1 cellular context compared by ENCODE assay signal in the genomic region with DNA sequence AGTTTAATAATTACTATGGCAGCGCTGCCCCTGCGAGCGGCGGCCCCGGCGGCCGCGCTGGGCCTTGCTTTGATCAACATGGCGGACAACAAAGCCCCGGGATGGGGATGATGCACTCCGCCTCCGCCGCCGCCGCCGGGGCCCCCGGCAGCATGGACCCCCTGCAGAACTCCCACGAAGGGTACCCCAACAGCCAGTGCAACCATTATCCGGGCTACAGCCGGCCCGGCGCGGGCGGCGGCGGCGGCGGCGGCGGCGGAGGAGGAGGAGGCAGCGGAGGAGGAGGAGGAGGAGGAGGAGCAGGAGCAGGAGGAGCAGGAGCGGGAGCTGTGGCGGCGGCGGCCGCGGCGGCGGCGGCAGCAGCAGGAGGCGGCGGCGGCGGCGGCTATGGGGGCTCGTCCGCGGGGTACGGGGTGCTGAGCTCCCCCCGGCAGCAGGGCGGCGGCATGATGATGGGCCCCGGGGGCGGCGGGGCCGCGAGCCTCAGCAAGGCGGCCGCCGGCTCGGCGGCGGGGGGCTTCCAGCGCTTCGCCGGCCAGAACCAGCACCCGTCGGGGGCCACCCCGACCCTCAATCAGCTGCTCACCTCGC.
TF ChIP-seq lines count a peak whose summit lies in the region.

No MANE protein-coding gene starts in this region.

TF ChIP-seq in HepG2, 621 proteins besides CTCF, POLR2A, EP300 and RAD21 (continued from another document and continues in another):
- TF ChIP-seq MEIS2 (CRISPR knock-in tag; IDR thresholded peaks at IDR 0.05), result 0 out of 2 replicates have a peak, but pooled peaks have one; percentile 38
- TF ChIP-seq, protein P1, sequence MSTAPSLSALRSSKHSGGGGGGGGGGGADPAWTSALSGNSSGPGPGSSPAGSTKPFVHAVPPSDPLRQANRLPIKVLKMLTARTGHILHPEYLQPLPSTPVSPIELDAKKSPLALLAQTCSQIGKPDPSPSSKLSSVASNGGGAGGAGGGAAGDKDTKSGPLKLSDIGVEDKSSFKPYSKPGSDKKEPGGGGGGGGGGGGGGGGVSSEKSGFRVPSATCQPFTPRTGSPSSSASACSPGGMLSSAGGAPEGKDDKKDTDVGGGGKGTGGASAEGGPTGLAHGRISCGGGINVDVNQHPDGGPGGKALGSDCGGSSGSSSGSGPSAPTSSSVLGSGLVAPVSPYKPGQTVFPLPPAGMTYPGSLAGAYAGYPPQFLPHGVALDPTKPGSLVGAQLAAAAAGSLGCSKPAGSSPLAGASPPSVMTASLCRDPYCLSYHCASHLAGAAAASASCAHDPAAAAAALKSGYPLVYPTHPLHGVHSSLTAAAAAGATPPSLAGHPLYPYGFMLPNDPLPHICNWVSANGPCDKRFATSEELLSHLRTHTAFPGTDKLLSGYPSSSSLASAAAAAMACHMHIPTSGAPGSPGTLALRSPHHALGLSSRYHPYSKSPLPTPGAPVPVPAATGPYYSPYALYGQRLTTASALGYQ (CRISPR knock-in tag; IDR thresholded peaks at IDR 0.05), result no peak
- no peak for TF ChIP-seq RARA (CRISPR knock-in tag; IDR thresholded peaks at IDR 0.05)
- peak; percentile 72 for TF ChIP-seq ZFY (CRISPR knock-in tag; IDR thresholded peaks at IDR 0.05)
- TF ChIP-seq ZNF441 (CRISPR knock-in tag; IDR thresholded peaks at IDR 0.05; ENCODE audit: borderline replicate concordance), result no peak
- TF ChIP-seq, protein P2, sequence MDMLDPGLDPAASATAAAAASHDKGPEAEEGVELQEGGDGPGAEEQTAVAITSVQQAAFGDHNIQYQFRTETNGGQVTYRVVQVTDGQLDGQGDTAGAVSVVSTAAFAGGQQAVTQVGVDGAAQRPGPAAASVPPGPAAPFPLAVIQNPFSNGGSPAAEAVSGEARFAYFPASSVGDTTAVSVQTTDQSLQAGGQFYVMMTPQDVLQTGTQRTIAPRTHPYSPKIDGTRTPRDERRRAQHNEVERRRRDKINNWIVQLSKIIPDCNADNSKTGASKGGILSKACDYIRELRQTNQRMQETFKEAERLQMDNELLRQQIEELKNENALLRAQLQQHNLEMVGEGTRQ (IDR thresholded peaks at IDR 0.05; ENCODE audit: low read depth, low read length), result no peak
- TF ChIP-seq, protein P2 (CRISPR knock-in tag; IDR thresholded peaks at IDR 0.05; ENCODE audit: borderline replicate concordance), result no peak
- TF ChIP-seq TGIF2 (CRISPR knock-in tag; IDR thresholded peaks at IDR 0.05), result no peak
- TF ChIP-seq, protein P3, sequence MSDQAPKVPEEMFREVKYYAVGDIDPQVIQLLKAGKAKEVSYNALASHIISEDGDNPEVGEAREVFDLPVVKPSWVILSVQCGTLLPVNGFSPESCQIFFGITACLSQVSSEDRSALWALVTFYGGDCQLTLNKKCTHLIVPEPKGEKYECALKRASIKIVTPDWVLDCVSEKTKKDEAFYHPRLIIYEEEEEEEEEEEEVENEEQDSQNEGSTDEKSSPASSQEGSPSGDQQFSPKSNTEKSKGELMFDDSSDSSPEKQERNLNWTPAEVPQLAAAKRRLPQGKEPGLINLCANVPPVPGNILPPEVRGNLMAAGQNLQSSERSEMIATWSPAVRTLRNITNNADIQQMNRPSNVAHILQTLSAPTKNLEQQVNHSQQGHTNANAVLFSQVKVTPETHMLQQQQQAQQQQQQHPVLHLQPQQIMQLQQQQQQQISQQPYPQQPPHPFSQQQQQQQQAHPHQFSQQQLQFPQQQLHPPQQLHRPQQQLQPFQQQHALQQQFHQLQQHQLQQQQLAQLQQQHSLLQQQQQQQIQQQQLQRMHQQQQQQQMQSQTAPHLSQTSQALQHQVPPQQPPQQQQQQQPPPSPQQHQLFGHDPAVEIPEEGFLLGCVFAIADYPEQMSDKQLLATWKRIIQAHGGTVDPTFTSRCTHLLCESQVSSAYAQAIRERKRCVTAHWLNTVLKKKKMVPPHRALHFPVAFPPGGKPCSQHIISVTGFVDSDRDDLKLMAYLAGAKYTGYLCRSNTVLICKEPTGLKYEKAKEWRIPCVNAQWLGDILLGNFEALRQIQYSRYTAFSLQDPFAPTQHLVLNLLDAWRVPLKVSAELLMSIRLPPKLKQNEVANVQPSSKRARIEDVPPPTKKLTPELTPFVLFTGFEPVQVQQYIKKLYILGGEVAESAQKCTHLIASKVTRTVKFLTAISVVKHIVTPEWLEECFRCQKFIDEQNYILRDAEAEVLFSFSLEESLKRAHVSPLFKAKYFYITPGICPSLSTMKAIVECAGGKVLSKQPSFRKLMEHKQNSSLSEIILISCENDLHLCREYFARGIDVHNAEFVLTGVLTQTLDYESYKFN (CRISPR knock-in tag; conservative IDR thresholded peaks at IDR 0.05), result no peak
- TF ChIP-seq, protein P4, sequence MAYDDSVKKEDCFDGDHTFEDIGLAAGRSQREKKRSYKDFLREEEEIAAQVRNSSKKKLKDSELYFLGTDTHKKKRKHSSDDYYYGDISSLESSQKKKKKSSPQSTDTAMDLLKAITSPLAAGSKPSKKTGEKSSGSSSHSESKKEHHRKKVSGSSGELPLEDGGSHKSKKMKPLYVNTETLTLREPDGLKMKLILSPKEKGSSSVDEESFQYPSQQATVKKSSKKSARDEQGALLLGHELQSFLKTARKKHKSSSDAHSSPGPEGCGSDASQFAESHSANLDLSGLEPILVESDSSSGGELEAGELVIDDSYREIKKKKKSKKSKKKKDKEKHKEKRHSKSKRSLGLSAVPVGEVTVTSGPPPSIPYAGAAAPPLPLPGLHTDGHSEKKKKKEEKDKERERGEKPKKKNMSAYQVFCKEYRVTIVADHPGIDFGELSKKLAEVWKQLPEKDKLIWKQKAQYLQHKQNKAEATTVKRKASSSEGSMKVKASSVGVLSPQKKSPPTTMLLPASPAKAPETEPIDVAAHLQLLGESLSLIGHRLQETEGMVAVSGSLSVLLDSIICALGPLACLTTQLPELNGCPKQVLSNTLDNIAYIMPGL (CRISPR knock-in tag; IDR thresholded peaks at IDR 0.05; ENCODE audit: borderline replicate concordance in 1 of 2, low read depth in 1 of 2), result 0 out of 4 replicates have a peak, but pooled peaks of 1 of the 2 experiments have one; percentile 14
- no peak for TF ChIP-seq FIP1L1 (IDR thresholded peaks at IDR 0.05; ENCODE audit: borderline replicate concordance, insufficient read depth, low read depth, low read length)
- peak; percentile 56; the same call in 1 of the 2 replicates for TF ChIP-seq ZNF563 (CRISPR knock-in tag; IDR thresholded peaks at IDR 0.05)
- TF ChIP-seq BRD4 (CRISPR knock-in tag; IDR thresholded peaks at IDR 0.05), result no peak
- 0 out of 2 replicates have a peak, but pooled peaks have one; percentile 6 for TF ChIP-seq ZNF430 (CRISPR knock-in tag; IDR thresholded peaks at IDR 0.05)
- TF ChIP-seq ZMYM3 (CRISPR knock-in tag; IDR thresholded peaks at IDR 0.05), result no peak
- no peak for TF ChIP-seq GATAD1 (CRISPR knock-in tag; IDR thresholded peaks at IDR 0.05)
- no peak for TF ChIP-seq SETDB1 (CRISPR knock-in tag; IDR thresholded peaks at IDR 0.05; ENCODE audit: borderline replicate concordance)
- TF ChIP-seq, protein P5, sequence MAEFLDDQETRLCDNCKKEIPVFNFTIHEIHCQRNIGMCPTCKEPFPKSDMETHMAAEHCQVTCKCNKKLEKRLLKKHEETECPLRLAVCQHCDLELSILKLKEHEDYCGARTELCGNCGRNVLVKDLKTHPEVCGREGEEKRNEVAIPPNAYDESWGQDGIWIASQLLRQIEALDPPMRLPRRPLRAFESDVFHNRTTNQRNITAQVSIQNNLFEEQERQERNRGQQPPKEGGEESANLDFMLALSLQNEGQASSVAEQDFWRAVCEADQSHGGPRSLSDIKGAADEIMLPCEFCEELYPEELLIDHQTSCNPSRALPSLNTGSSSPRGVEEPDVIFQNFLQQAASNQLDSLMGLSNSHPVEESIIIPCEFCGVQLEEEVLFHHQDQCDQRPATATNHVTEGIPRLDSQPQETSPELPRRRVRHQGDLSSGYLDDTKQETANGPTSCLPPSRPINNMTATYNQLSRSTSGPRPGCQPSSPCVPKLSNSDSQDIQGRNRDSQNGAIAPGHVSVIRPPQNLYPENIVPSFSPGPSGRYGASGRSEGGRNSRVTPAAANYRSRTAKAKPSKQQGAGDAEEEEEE (CRISPR knock-in tag; IDR thresholded peaks at IDR 0.05; ENCODE audit: borderline replicate concordance), result no peak
- TF ChIP-seq POLR2G (IDR thresholded peaks at IDR 0.05; ENCODE audit: low read depth, low read length), result 0 out of 2 replicates have a peak, but pooled peaks have one; percentile 1
- TF ChIP-seq, protein P6, sequence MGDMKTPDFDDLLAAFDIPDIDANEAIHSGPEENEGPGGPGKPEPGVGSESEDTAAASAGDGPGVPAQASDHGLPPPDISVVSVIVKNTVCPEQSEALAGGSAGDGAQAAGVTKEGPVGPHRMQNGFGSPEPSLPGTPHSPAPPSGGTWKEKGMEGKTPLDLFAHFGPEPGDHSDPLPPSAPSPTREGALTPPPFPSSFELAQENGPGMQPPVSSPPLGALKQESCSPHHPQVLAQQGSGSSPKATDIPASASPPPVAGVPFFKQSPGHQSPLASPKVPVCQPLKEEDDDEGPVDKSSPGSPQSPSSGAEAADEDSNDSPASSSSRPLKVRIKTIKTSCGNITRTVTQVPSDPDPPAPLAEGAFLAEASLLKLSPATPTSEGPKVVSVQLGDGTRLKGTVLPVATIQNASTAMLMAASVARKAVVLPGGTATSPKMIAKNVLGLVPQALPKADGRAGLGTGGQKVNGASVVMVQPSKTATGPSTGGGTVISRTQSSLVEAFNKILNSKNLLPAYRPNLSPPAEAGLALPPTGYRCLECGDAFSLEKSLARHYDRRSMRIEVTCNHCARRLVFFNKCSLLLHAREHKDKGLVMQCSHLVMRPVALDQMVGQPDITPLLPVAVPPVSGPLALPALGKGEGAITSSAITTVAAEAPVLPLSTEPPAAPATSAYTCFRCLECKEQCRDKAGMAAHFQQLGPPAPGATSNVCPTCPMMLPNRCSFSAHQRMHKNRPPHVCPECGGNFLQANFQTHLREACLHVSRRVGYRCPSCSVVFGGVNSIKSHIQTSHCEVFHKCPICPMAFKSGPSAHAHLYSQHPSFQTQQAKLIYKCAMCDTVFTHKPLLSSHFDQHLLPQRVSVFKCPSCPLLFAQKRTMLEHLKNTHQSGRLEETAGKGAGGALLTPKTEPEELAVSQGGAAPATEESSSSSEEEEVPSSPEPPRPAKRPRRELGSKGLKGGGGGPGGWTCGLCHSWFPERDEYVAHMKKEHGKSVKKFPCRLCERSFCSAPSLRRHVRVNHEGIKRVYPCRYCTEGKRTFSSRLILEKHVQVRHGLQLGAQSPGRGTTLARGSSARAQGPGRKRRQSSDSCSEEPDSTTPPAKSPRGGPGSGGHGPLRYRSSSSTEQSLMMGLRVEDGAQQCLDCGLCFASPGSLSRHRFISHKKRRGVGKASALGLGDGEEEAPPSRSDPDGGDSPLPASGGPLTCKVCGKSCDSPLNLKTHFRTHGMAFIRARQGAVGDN (CRISPR knock-in tag; IDR thresholded peaks at IDR 0.05), result peak; percentile 18; the same call in 1 of the 2 replicates
- TF ChIP-seq, protein P7, sequence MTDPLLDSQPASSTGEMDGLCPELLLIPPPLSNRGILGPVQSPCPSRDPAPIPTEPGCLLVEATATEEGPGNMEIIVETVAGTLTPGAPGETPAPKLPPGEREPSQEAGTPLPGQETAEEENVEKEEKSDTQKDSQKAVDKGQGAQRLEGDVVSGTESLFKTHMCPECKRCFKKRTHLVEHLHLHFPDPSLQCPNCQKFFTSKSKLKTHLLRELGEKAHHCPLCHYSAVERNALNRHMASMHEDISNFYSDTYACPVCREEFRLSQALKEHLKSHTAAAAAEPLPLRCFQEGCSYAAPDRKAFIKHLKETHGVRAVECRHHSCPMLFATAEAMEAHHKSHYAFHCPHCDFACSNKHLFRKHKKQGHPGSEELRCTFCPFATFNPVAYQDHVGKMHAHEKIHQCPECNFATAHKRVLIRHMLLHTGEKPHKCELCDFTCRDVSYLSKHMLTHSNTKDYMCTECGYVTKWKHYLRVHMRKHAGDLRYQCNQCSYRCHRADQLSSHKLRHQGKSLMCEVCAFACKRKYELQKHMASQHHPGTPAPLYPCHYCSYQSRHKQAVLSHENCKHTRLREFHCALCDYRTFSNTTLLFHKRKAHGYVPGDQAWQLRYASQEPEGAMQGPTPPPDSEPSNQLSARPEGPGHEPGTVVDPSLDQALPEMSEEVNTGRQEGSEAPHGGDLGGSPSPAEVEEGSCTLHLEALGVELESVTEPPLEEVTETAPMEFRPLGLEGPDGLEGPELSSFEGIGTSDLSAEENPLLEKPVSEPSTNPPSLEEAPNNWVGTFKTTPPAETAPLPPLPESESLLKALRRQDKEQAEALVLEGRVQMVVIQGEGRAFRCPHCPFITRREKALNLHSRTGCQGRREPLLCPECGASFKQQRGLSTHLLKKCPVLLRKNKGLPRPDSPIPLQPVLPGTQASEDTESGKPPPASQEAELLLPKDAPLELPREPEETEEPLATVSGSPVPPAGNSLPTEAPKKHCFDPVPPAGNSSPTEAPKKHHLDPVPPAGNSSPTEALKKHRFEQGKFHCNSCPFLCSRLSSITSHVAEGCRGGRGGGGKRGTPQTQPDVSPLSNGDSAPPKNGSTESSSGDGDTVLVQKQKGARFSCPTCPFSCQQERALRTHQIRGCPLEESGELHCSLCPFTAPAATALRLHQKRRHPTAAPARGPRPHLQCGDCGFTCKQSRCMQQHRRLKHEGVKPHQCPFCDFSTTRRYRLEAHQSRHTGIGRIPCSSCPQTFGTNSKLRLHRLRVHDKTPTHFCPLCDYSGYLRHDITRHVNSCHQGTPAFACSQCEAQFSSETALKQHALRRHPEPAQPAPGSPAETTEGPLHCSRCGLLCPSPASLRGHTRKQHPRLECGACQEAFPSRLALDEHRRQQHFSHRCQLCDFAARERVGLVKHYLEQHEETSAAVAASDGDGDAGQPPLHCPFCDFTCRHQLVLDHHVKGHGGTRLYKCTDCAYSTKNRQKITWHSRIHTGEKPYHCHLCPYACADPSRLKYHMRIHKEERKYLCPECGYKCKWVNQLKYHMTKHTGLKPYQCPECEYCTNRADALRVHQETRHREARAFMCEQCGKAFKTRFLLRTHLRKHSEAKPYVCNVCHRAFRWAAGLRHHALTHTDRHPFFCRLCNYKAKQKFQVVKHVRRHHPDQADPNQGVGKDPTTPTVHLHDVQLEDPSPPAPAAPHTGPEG (CRISPR knock-in tag; IDR thresholded peaks at IDR 0.05), result no peak
- TF ChIP-seq ZNF672 (CRISPR knock-in tag; IDR thresholded peaks at IDR 0.05), result no peak
- TF ChIP-seq ZNF547 (CRISPR knock-in tag; IDR thresholded peaks at IDR 0.05), result no peak
- TF ChIP-seq ZSCAN25 (CRISPR knock-in tag; IDR thresholded peaks at IDR 0.05), result no peak
- no peak for TF ChIP-seq KLF12 (CRISPR knock-in tag; IDR thresholded peaks at IDR 0.05; ENCODE audit: borderline replicate concordance)
- TF ChIP-seq, protein P8, sequence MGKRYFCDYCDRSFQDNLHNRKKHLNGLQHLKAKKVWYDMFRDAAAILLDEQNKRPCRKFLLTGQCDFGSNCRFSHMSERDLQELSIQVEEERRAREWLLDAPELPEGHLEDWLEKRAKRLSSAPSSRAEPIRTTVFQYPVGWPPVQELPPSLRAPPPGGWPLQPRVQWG (CRISPR knock-in tag; IDR thresholded peaks at IDR 0.05; ENCODE audit: borderline replicate concordance, low read depth), result no peak
- no peak for TF ChIP-seq ZFP1 (CRISPR knock-in tag; IDR thresholded peaks at IDR 0.05)
